31 cellular contexts compared by ENCODE assay signal in the genomic region with DNA sequence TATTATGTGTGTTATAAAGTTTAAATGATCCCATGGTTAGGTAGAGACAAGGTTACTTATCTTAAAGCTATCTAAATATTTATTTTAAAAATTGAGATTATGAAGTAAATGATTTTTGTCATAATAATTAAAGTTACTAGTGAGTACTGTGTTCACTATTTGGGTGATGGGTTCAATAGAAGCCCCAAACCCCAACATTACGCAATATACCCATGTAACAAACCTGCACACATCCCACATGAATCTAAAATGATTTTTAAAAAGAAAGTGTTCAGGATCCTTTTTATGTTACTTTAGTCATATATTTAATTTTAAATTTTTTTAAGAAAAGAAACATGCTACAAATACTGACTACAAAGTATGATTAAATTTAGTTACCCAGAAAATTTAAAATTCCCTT.
"Had no signal": no experiment of that assay in that cellular context is flagged by ENCODE, and none has a peak within 500 bp of the region (broad histone marks: within the 10 kb centered on the region; RNA-seq: fewer than 3 reads in every experiment).

No MANE protein-coding gene starts in this region.

- H3K36me3 ChIP-seq: brain microvascular endothelial cell, esophagus squamous epithelium, gastroesophageal sphincter, WERI-Rb-1 had no signal

- DNase-seq: activated B cell treated with CpG ODN at 0.5 μM for 24 hours; activated CD4-positive, alpha-beta T cell treated with anti-CD3 and anti-CD28 coated beads for 48 hours; activated CD4-positive, alpha-beta T cell treated with anti-CD3 and anti-CD28 coated beads, Interleukin-2, amount 50 U/mL, for 1 hour; activated CD4-positive, alpha-beta T cell treated with anti-CD3 and anti-CD28 coated beads, Interleukin-2, amount 50 U/mL, for 48 hours; activated CD8-positive, alpha-beta memory T cell treated with anti-CD3 and anti-CD28 coated beads for 24 hours; activated CD8-positive, alpha-beta T cell treated with anti-CD3 and anti-CD28 coated beads for 36 hours; activated effector memory CD4-positive, alpha-beta T cell treated with Interleukin-2 at 50 U/mL for 16 hours; activated gamma-delta T cell treated with Interleukin-2 at 50 U/mL for 16 hours; activated naive CD4-positive, alpha-beta T cell treated with anti-CD3 and anti-CD28 coated beads, Interleukin-2, amount 50 U/mL, for 16 hours; activated naive CD4-positive, alpha-beta T cell treated with Interleukin-2 at 50 U/mL for 16 hours; activated T-cell treated with anti-CD3 and anti-CD28 coated beads, Interleukin-2, amount 50 U/mL, for 4 hours; amniotic stem cell; anterior cingulate cortex; brain microvascular endothelial cell; cortex of kidney; dermis blood vessel endothelial cell; effector CD4-positive, alpha-beta T cell; effector memory CD8-positive, alpha-beta T cell; esophagus squamous epithelium; foreskin melanocyte; head of caudate nucleus; hippocampal formation; T1000; WERI-Rb-1 had no signal

- H3K27ac ChIP-seq: brain microvascular endothelial cell, epithelial cell of prostate, esophagus squamous epithelium, gastroesophageal sphincter, WERI-Rb-1 had no signal

- H3K4me3 ChIP-seq: esophagus squamous epithelium, gastroesophageal sphincter had no signal

- H3K4me1 ChIP-seq: gastroesophageal sphincter had no signal

- H3K9me3 ChIP-seq: esophagus squamous epithelium, gastroesophageal sphincter had no signal

- FAIRE-seq: astrocyte, bronchial epithelial cell, endothelial cell of umbilical vein had no signal

- H3K27me3 ChIP-seq: brain microvascular endothelial cell, esophagus squamous epithelium, gastroesophageal sphincter had no signal

- ATAC-seq: activated CD4-positive, CD25-positive, alpha-beta regulatory T cell treated with anti-CD3 and anti-CD28 coated beads, Interleukin-2, amount 50 U/mL, for 24 hours; activated CD8-positive, alpha-beta T cell treated with anti-CD3 and anti-CD28 coated beads for 36 hours; activated T-cell treated with anti-CD3 and anti-CD28 coated beads, Interleukin-2, amount 50 U/mL, for 4 hours; activated T-helper 17 cell treated with anti-CD3 and anti-CD28 coated beads, Interleukin-2, amount 50 U/mL, for 72 hours; effector memory CD8-positive, alpha-beta T cell; gastroesophageal sphincter had no signal
